1 cellular context compared by ENCODE assay signal in the genomic region with DNA sequence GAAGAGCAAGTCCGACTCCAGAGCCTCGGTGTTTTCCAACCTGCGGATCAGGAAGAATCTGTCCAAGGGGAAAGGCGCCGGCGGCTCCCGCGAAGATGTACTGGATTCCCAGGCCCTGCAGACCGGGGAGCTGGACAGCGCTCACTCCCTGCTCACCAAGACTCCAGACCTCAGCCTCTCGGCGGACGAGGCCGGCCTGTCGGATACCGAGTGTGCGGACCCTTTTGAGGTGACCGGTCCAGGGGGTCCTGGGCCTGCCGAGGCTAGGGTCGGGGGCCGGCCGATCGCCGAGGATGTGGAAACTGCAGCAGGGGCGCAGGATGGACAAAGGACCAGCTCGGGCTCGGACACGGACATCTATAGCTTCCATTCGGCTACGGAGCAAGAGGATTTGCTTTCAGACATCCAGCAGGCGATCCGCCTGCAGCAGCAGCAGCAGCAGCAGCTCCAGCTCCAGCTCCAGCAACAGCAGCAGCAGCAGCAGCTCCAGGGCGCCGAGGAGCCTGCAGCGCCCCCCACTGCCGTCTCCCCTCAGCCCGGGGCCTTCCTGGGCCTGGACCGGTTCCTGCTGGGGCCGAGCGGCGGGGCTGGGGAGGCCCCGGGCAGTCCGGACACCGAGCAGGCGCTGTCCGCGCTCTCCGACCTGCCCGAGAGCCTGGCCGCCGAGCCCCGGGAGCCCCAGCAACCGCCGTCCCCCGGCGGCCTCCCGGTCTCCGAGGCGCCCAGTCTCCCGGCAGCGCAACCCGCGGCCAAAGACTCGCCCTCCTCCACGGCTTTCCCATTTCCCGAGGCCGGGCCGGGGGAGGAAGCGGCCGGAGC.
A peak's percentile ranks its signal among the peaks of the same experiment; 100 is the strongest.
TF ChIP-seq lines count a peak whose summit lies in the region.

No MANE protein-coding gene starts in this region.

TF ChIP-seq in HEK293, 187 proteins besides CTCF, POLR2A, EP300 and RAD21 (continued from another document and continues in another):
- TF ChIP-seq ZNF707 (tag by site-specific recombination; IDR thresholded peaks at IDR 0.05) (no peak), OSR2 (tag by site-specific recombination; IDR thresholded peaks at IDR 0.05) (peak; percentile 86), ZNF423 (tag by site-specific recombination; IDR thresholded peaks at IDR 0.05) (0 out of 2 replicates have a peak, but pooled peaks have one; percentile 12), HOXD13 (CRISPR knock-in tag; IDR thresholded peaks at IDR 0.05; ENCODE audit: borderline replicate concordance) (no peak), ZNF664 (tag by site-specific recombination; IDR thresholded peaks at IDR 0.05) (no peak), ZNF394 (tag by site-specific recombination; IDR thresholded peaks at IDR 0.05; ENCODE audit: borderline replicate concordance) (no peak), ZNF350 (tag by site-specific recombination; IDR thresholded peaks at IDR 0.05) (no peak), KLF9 (tag by site-specific recombination; IDR thresholded peaks at IDR 0.05; ENCODE audit: low read depth) (no peak), ZNF221 (tag by site-specific recombination; IDR thresholded peaks at IDR 0.05; ENCODE audit: borderline replicate concordance) (no peak), ZNF341 (tag by site-specific recombination; IDR thresholded peaks at IDR 0.05; ENCODE audit: low read depth) (no peak; the same call in 1 of the 2 replicates), ZNF19 (tag by site-specific recombination; IDR thresholded peaks at IDR 0.05; ENCODE audit: low read depth) (no peak), ZNF623 (tag by site-specific recombination; IDR thresholded peaks at IDR 0.05) (no peak), ZNF140 (tag by site-specific recombination; IDR thresholded peaks at IDR 0.05) (no peak), KLF1 (tag by site-specific recombination; IDR thresholded peaks at IDR 0.05) (no peak), ZNF248 (tag by site-specific recombination; IDR thresholded peaks at IDR 0.05) (no peak), ZNF114 (tag by site-specific recombination; IDR thresholded peaks at IDR 0.05) (no peak), ZNF266 (tag by site-specific recombination; IDR thresholded peaks at IDR 0.05; ENCODE audit: low read depth) (no peak), ZNF654 (tag by site-specific recombination; IDR thresholded peaks at IDR 0.05; ENCODE audit: low read depth) (no peak), ZNF10 (tag by site-specific recombination; IDR thresholded peaks at IDR 0.05) (peak; percentile 51; the same call in 1 of the 2 replicates), ZIC2 (tag by site-specific recombination; IDR thresholded peaks at IDR 0.05) (peak; percentile 86), ZNF560 (tag by site-specific recombination; IDR thresholded peaks at IDR 0.05; ENCODE audit: borderline replicate concordance) (no peak), ZNF626 (tag by site-specific recombination; IDR thresholded peaks at IDR 0.05) (no peak), FEZF1 (tag by site-specific recombination; IDR thresholded peaks at IDR 0.05) (no peak), HOXC10 (CRISPR knock-in tag; IDR thresholded peaks at IDR 0.05) (no peak), ZNF146 (tag by site-specific recombination; IDR thresholded peaks at IDR 0.05) (no peak), ZBTB17 (tag by site-specific recombination; IDR thresholded peaks at IDR 0.05) (peak; percentile 95)
- TF ChIP-seq, protein P1, sequence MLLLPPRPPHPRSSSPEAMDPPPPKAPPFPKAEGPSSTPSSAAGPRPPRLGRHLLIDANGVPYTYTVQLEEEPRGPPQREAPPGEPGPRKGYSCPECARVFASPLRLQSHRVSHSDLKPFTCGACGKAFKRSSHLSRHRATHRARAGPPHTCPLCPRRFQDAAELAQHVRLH (tag by site-specific recombination; IDR thresholded peaks at IDR 0.05): no peak
- TF ChIP-seq, protein P2, sequence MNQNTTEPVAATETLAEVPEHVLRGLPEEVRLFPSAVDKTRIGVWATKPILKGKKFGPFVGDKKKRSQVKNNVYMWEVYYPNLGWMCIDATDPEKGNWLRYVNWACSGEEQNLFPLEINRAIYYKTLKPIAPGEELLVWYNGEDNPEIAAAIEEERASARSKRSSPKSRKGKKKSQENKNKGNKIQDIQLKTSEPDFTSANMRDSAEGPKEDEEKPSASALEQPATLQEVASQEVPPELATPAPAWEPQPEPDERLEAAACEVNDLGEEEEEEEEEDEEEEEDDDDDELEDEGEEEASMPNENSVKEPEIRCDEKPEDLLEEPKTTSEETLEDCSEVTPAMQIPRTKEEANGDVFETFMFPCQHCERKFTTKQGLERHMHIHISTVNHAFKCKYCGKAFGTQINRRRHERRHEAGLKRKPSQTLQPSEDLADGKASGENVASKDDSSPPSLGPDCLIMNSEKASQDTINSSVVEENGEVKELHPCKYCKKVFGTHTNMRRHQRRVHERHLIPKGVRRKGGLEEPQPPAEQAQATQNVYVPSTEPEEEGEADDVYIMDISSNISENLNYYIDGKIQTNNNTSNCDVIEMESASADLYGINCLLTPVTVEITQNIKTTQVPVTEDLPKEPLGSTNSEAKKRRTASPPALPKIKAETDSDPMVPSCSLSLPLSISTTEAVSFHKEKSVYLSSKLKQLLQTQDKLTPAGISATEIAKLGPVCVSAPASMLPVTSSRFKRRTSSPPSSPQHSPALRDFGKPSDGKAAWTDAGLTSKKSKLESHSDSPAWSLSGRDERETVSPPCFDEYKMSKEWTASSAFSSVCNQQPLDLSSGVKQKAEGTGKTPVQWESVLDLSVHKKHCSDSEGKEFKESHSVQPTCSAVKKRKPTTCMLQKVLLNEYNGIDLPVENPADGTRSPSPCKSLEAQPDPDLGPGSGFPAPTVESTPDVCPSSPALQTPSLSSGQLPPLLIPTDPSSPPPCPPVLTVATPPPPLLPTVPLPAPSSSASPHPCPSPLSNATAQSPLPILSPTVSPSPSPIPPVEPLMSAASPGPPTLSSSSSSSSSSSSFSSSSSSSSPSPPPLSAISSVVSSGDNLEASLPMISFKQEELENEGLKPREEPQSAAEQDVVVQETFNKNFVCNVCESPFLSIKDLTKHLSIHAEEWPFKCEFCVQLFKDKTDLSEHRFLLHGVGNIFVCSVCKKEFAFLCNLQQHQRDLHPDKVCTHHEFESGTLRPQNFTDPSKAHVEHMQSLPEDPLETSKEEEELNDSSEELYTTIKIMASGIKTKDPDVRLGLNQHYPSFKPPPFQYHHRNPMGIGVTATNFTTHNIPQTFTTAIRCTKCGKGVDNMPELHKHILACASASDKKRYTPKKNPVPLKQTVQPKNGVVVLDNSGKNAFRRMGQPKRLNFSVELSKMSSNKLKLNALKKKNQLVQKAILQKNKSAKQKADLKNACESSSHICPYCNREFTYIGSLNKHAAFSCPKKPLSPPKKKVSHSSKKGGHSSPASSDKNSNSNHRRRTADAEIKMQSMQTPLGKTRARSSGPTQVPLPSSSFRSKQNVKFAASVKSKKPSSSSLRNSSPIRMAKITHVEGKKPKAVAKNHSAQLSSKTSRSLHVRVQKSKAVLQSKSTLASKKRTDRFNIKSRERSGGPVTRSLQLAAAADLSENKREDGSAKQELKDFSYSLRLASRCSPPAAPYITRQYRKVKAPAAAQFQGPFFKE (tag by site-specific recombination; IDR thresholded peaks at IDR 0.05; ENCODE audit: borderline replicate concordance): no peak
- TF ChIP-seq, protein P3, sequence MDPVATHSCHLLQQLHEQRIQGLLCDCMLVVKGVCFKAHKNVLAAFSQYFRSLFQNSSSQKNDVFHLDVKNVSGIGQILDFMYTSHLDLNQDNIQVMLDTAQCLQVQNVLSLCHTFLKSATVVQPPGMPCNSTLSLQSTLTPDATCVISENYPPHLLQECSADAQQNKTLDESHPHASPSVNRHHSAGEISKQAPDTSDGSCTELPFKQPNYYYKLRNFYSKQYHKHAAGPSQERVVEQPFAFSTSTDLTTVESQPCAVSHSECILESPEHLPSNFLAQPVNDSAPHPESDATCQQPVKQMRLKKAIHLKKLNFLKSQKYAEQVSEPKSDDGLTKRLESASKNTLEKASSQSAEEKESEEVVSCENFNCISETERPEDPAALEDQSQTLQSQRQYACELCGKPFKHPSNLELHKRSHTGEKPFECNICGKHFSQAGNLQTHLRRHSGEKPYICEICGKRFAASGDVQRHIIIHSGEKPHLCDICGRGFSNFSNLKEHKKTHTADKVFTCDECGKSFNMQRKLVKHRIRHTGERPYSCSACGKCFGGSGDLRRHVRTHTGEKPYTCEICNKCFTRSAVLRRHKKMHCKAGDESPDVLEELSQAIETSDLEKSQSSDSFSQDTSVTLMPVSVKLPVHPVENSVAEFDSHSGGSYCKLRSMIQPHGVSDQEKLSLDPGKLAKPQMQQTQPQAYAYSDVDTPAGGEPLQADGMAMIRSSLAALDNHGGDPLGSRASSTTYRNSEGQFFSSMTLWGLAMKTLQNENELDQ (tag by site-specific recombination; IDR thresholded peaks at IDR 0.05; ENCODE audit: low read depth): no peak
- TF ChIP-seq, protein P4, sequence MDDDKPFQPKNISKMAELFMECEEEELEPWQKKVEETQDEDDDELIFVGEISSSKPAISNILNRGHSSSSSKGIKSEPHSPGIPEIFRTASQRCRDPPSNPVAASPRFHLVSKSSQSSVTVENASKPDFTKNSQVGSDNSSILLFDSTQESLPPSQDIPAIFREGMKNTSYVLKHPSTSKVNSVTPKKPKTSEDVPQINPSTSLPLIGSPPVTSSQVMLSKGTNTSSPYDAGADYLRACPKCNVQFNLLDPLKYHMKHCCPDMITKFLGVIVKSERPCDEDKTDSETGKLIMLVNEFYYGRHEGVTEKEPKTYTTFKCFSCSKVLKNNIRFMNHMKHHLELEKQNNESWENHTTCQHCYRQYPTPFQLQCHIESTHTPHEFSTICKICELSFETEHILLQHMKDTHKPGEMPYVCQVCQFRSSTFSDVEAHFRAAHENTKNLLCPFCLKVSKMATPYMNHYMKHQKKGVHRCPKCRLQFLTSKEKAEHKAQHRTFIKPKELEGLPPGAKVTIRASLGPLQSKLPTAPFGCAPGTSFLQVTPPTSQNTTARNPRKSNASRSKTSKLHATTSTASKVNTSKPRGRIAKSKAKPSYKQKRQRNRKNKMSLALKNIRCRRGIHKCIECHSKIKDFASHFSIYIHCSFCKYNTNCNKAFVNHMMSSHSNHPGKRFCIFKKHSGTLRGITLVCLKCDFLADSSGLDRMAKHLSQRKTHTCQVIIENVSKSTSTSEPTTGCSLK (tag by site-specific recombination; IDR thresholded peaks at IDR 0.05): no peak
- TF ChIP-seq, protein P5, sequence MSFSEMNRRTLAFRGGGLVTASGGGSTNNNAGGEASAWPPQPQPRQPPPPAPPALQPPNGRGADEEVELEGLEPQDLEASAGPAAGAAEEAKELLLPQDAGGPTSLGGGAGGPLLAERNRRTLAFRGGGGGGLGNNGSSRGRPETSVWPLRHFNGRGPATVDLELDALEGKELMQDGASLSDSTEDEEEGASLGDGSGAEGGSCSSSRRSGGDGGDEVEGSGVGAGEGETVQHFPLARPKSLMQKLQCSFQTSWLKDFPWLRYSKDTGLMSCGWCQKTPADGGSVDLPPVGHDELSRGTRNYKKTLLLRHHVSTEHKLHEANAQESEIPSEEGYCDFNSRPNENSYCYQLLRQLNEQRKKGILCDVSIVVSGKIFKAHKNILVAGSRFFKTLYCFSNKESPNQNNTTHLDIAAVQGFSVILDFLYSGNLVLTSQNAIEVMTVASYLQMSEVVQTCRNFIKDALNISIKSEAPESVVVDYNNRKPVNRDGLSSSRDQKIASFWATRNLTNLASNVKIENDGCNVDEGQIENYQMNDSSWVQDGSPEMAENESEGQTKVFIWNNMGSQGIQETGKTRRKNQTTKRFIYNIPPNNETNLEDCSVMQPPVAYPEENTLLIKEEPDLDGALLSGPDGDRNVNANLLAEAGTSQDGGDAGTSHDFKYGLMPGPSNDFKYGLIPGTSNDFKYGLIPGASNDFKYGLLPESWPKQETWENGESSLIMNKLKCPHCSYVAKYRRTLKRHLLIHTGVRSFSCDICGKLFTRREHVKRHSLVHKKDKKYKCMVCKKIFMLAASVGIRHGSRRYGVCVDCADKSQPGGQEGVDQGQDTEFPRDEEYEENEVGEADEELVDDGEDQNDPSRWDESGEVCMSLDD (tag by site-specific recombination; IDR thresholded peaks at IDR 0.05): no peak
- TF ChIP-seq, protein P6, sequence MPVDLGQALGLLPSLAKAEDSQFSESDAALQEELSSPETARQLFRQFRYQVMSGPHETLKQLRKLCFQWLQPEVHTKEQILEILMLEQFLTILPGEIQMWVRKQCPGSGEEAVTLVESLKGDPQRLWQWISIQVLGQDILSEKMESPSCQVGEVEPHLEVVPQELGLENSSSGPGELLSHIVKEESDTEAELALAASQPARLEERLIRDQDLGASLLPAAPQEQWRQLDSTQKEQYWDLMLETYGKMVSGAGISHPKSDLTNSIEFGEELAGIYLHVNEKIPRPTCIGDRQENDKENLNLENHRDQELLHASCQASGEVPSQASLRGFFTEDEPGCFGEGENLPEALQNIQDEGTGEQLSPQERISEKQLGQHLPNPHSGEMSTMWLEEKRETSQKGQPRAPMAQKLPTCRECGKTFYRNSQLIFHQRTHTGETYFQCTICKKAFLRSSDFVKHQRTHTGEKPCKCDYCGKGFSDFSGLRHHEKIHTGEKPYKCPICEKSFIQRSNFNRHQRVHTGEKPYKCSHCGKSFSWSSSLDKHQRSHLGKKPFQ (tag by site-specific recombination; IDR thresholded peaks at IDR 0.05): no peak
- TF ChIP-seq, protein P7, sequence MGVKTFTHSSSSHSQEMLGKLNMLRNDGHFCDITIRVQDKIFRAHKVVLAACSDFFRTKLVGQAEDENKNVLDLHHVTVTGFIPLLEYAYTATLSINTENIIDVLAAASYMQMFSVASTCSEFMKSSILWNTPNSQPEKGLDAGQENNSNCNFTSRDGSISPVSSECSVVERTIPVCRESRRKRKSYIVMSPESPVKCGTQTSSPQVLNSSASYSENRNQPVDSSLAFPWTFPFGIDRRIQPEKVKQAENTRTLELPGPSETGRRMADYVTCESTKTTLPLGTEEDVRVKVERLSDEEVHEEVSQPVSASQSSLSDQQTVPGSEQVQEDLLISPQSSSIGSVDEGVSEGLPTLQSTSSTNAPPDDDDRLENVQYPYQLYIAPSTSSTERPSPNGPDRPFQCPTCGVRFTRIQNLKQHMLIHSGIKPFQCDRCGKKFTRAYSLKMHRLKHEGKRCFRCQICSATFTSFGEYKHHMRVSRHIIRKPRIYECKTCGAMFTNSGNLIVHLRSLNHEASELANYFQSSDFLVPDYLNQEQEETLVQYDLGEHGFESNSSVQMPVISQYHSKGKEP (tag by site-specific recombination; IDR thresholded peaks at IDR 0.05): peak; percentile 98
- TF ChIP-seq, protein P8, sequence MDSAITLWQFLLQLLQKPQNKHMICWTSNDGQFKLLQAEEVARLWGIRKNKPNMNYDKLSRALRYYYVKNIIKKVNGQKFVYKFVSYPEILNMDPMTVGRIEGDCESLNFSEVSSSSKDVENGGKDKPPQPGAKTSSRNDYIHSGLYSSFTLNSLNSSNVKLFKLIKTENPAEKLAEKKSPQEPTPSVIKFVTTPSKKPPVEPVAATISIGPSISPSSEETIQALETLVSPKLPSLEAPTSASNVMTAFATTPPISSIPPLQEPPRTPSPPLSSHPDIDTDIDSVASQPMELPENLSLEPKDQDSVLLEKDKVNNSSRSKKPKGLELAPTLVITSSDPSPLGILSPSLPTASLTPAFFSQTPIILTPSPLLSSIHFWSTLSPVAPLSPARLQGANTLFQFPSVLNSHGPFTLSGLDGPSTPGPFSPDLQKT (IDR thresholded peaks at IDR 0.05; ENCODE audit: borderline replicate concordance, low read depth, low read length): no peak
